ENCODE assay signal across 24 cellular contexts in genomic region chr22:29712119-29712518, GRCh38. TPM values are rescaled to one million over a fixed set of nuclear protein-coding genes. Genes with fewer than 3 reads are reported as not detected.
DNase-seq lines count a peak whose midpoint lies in the region; ATAC-seq, FAIRE-seq and TF ChIP-seq lines count a peak whose summit lies in the region.
"Had no signal": no experiment of that assay in that cellular context is flagged by ENCODE, and none has a peak within 500 bp of the region (broad histone marks: within the 10 kb centered on the region; RNA-seq: fewer than 3 reads in every experiment).

No MANE protein-coding gene starts in this region.

- H3K23ac ChIP-seq in H1 (ENCODE audit: insufficient read length) = no peak overlapping the region
- H3K23ac ChIP-seq in neuronal stem cell (ENCODE audit: low read depth, low read length, poor library complexity) = no peak overlapping the region

- H2BK12ac ChIP-seq in H1 (ENCODE audit: low read depth, low read length) (no peak overlapping the region), neuronal stem cell (ENCODE audit: low read length) (no peak overlapping the region)

- H3K18ac ChIP-seq in H1 (ENCODE audit: extremely low read depth, low read length) = no peak overlapping the region
- peak overlapping the region; percentile 24 for H3K18ac ChIP-seq in neuronal stem cell (ENCODE audit: low read length)

- no peak overlapping the region for H2BK5ac ChIP-seq in H1 (ENCODE audit: low read depth, low read length)
- no peak overlapping the region for H2BK5ac ChIP-seq in neuronal stem cell (ENCODE audit: low read length)

- POLR2A ChIA-PET in H1 (lab: Charles Lee; ENCODE audit: partially characterized antibody) = interaction anchor here (1.1 kb wide), 1 partner anchor 527 kb away, joined by 3 read pairs; no protein-coding TSS in a partner anchor

- DNase-seq in DMS53 (lab: John Stamatoyannopoulos, UW) (peak; percentile 2), DMS53 treated with DMSO at 0.1 percent for 48 hours (lab: John Stamatoyannopoulos, UW; ENCODE audit: unreplicated experiment) (no peak), NCI-H69 (lab: John Stamatoyannopoulos, UW) (peak; percentile 82), H1 (ENCODE audit: low read depth in 1 of 2, low spot score in 2 of 2) (no peak), neuronal stem cell (ENCODE audit: low spot score) (no peak), Ammon's horn (ENCODE audit: low spot score) (no peak)
- DNase-seq: BE2C; Calu3; CD4-positive, alpha-beta T cell; CD8-positive, alpha-beta memory T cell; DMS79; EL; GDM1 had no signal

- no peak overlapping the region for H4K5ac ChIP-seq in H1 (ENCODE audit: insufficient read length, low read depth, low read length)

- no peak overlapping the region for H2BK120ac ChIP-seq in H1 (replicated peaks; ENCODE audit: low read depth, low read length)
- no peak overlapping the region for H2BK120ac ChIP-seq in neuronal stem cell (ENCODE audit: low read depth, low read length)

- no peak for TF ChIP-seq CTCF in H1 (IDR thresholded peaks at IDR 0.05; ENCODE audit: control extremely low read depth in 1 of 3, insufficient read depth in 1 of 3, low read depth in 1 of 3, low read length in 3 of 3)

- CTCF ChIA-PET in H1 (lab: Charles Lee; ENCODE audit: partially characterized antibody) = interaction anchor here (1.0 to 2.3 kb wide), 4 partner anchors 11 to 86 kb away, joined by 3 to 10 read pairs (median 4); no protein-coding TSS in a partner anchor

- H3K9ac ChIP-seq in H1 (replicated peaks in 1 of 4; ENCODE audit: extremely low read depth in 1 of 4, low read depth in 3 of 4, low read length in 3 of 4) (no peak overlapping the region), neuronal stem cell (ENCODE audit: low read depth, low read length, poor library complexity) (no peak overlapping the region)
- H3K9ac ChIP-seq: BLaER1 treated with 17β-estradiol and CSF1 and Interleukin-3, amounts not matched to agents 10 nM and 100 nM had no signal

- H3K36me3 ChIP-seq in H1 (ENCODE audit: control insufficient read depth in 2 of 4, insufficient read depth in 4 of 4, low read length in 3 of 4) (no peaks in the 10 kb centered on the region), neuronal stem cell (replicated peaks in 1 of 2; ENCODE audit: control insufficient read depth in 2 of 2, insufficient read depth in 2 of 2, low read length in 2 of 2) (no peaks in the 10 kb centered on the region)
- H3K36me3 ChIP-seq: BE2C; BLaER1 treated with 17β-estradiol and CSF1 and Interleukin-3, amounts not matched to agents 10 nM and 100 nM; HAP-1 had no signal

- no peak overlapping the region for H3K4me3 ChIP-seq in H1 (ENCODE audit: extremely low read depth in 1 of 4, insufficient read depth in 2 of 4, low read depth in 3 of 4, low read length in 4 of 4)
- no peak overlapping the region for H3K4me3 ChIP-seq in neuronal stem cell (ENCODE audit: low read length in 2 of 2)
- H3K4me3 ChIP-seq: BLaER1 treated with 17β-estradiol and CSF1 and Interleukin-3, amounts not matched to agents 10 nM and 100 nM; GM12878; GM23338; HAP-1 had no signal

- H3K4me1 ChIP-seq in H1 (replicated peaks in 1 of 4; ENCODE audit: control insufficient read depth in 3 of 4, insufficient read depth in 4 of 4, low read length in 3 of 4) (no peaks in the 10 kb centered on the region), neuronal stem cell (ENCODE audit: control insufficient read depth in 2 of 2, insufficient read depth in 1 of 2, low read depth in 1 of 2, low read length in 2 of 2) (peaks cover 0 to 6% of the 10 kb centered on the region in 2 donors)
- H3K4me1 ChIP-seq: HAP-1 had no signal

- no peak for TF ChIP-seq RAD21 in H1 (IDR thresholded peaks at IDR 0.05 in 1 of 2, conservative IDR thresholded peaks at IDR 0.05 in 1 of 2; ENCODE audit: low read depth in 2 of 2, low read length in 2 of 2)

- H2BK20ac ChIP-seq in H1 (ENCODE audit: low read length) = no peak overlapping the region

- H3K4ac ChIP-seq in H1 (replicated peaks; ENCODE audit: insufficient read length, low read depth, low read length) = no peak overlapping the region
- no peak overlapping the region for H3K4ac ChIP-seq in neuronal stem cell (ENCODE audit: low read length)

- H4K8ac ChIP-seq in H1 (ENCODE audit: extremely low read depth, insufficient read depth, low read length) (no peak overlapping the region), neuronal stem cell (ENCODE audit: low read depth, low read length) (no peak overlapping the region)

- ATAC-seq in SK-N-SH treated with all-trans-retinoic acid at 6 μM for 48 hours (no peak), GM19467 (IDR thresholded peaks at IDR 0.05; ENCODE audit: unreplicated experiment) (no peak)
- ATAC-seq: GM12878, GM23338 had no signal

- H3K79me2 ChIP-seq in H1 (ENCODE audit: control insufficient read depth in 1 of 2, insufficient read depth in 2 of 2, low read length in 2 of 2) = no peaks in the 10 kb centered on the region

- WGBS in H1 (ENCODE audit: extremely low coverage in 1 of 2, insufficient coverage in 1 of 2, insufficient read length in 1 of 2, insufficient replicate concordance in 2 of 2, low coverage in 1 of 2, low lambda C conversion rate in 2 of 2, missing lambda C conversion rate in 1 of 2), 2 experiments = 81% methylated on average over 2 of the region's 2 CpGs; no CpG with 5 or more reads in 1 of the 2 experiments
- WGBS in neuronal stem cell (ENCODE audit: extremely low coverage in 2 of 2, insufficient read length in 2 of 2, insufficient replicate concordance in 1 of 2), 2 donors = no CpG with 5 or more reads among the region's 2 CpGs

- H3K14ac ChIP-seq in H1 (ENCODE audit: insufficient read length) (no peak overlapping the region), neuronal stem cell (ENCODE audit: low read length) (no peak overlapping the region)

- H3K79me1 ChIP-seq in H1 (ENCODE audit: low read depth, low read length) = no peaks in the 10 kb centered on the region; the same call in 1 of the 2 replicates
- peaks cover 2% of the 10 kb centered on the region for H3K79me1 ChIP-seq in neuronal stem cell (ENCODE audit: low read depth, low read length)

- H2AFZ ChIP-seq in H1 (ENCODE audit: low read length) (no peak overlapping the region), neuronal stem cell (ENCODE audit: low read length) (no peak overlapping the region)
- H2AFZ ChIP-seq: GM23338 had no signal

- no peak overlapping the region for H3K4me2 ChIP-seq in H1 (ENCODE audit: insufficient read depth in 1 of 2, low read depth in 2 of 2, low read length in 2 of 2)
- H3K4me2 ChIP-seq in neuronal stem cell (ENCODE audit: insufficient read depth, low read length, poor library complexity, severe bottlenecking) = no peak overlapping the region
- H3K4me2 ChIP-seq: BLaER1 treated with 17β-estradiol and CSF1 and Interleukin-3, amounts not matched to agents 10 nM and 100 nM; GM23338 had no signal

- H3K27me3 ChIP-seq in H1 (replicated peaks in 1 of 4; ENCODE audit: control insufficient read depth in 3 of 4, extremely low read depth in 1 of 4, insufficient read depth in 3 of 4, low read length in 3 of 4) = peaks cover 0 to 2% (median 0%) of the 10 kb centered on the region in 4 experiments; a peak in 2 of 7 replicates
- peaks cover 0 to 57% (median 5%) of the 10 kb centered on the region in 3 experiments for H3K27me3 ChIP-seq in neuronal stem cell (ENCODE audit: control insufficient read depth in 3 of 3, insufficient read depth in 3 of 3, low read depth in 1 of 3, low read length in 3 of 3)
- H3K27me3 ChIP-seq: BE2C had no signal

- no peak for FAIRE-seq in H1 (lab: Jason Lieb, UNC)
- FAIRE-seq: A204.1, GM12878, GM19239, H54 had no signal

- H3K23me2 ChIP-seq in H1 (ENCODE audit: low read depth, low read length) = no peaks in the 10 kb centered on the region

- H4K20me1 ChIP-seq in H1 (replicated peaks in 1 of 2; ENCODE audit: control insufficient read depth in 1 of 2, insufficient read depth in 2 of 2, low read length in 2 of 2) = peaks cover 0 to 2% of the 10 kb centered on the region in 2 experiments

- H3K27ac ChIP-seq in H1 (ENCODE audit: low read depth, low read length) = no peak overlapping the region
- no peak overlapping the region for H3K27ac ChIP-seq in neuronal stem cell (replicated peaks; ENCODE audit: low read length)
- H3K27ac ChIP-seq: 22Rv1; BLaER1 treated with 17β-estradiol and CSF1 and Interleukin-3, amounts not matched to agents 10 nM and 100 nM had no signal

- no peak for TF ChIP-seq EP300 in H1 (IDR thresholded peaks at IDR 0.05; ENCODE audit: borderline replicate concordance in 1 of 2, low read depth in 2 of 2, low read length in 2 of 2)

- H2BK15ac ChIP-seq in H1 (ENCODE audit: low read length) (no peak overlapping the region), neuronal stem cell (ENCODE audit: low read length) (no peak overlapping the region)

- H3K56ac ChIP-seq in H1 (replicated peaks; ENCODE audit: insufficient read length, low read depth, low read length) = no peak overlapping the region

- no peak for TF ChIP-seq POLR2A in H1 (IDR thresholded peaks at IDR 0.05; ENCODE audit: control extremely low read depth in 1 of 2, low read depth in 2 of 2, low read length in 2 of 2)

- H3K9me3 ChIP-seq in H1 (ENCODE audit: insufficient read depth in 2 of 2, low read depth in 1 of 2, low read length in 1 of 2) (no peaks in the 10 kb centered on the region), neuronal stem cell (replicated peaks in 1 of 2; ENCODE audit: control insufficient read depth in 2 of 2, insufficient read depth in 1 of 2, low read depth in 1 of 2, low read length in 2 of 2) (peaks cover 0 to 2% of the 10 kb centered on the region in 2 donors)
- H3K9me3 ChIP-seq: BE2C; BLaER1 treated with 17β-estradiol and CSF1 and Interleukin-3, amounts not matched to agents 10 nM and 100 nM; HAP-1 had no signal

- H2AK5ac ChIP-seq in H1 (ENCODE audit: low read depth, low read length) = no peak overlapping the region
- H2AK5ac ChIP-seq in neuronal stem cell (ENCODE audit: low read depth, low read length) = peak overlapping the region; percentile 61

- H4K91ac ChIP-seq in H1 (replicated peaks; ENCODE audit: insufficient read length, low read length) (no peak overlapping the region), neuronal stem cell (ENCODE audit: low read depth, low read length, poor library complexity) (no peak overlapping the region)

RNA-seq across cellular contexts. Expression of gene CABP7, which starts 7.7 kb away (rescaled TPM):
- 0.20 and 0.34 TPM in 2 replicates for total RNA-seq in H1 (2021; fragmentation: NEBNext Ultra II Directional; extraction: Animal tissue kit (Norgen Biotek cat#: 25700))
- 0.36 and 1.0 TPM in 2 replicates for polyA plus RNA-seq in H1 (2011; rRNA removed)
- 0.92 TPM for polyA plus RNA-seq in H1 (2011; cell fraction: cytosol; rRNA removed)
- 1.5 TPM for polyA plus RNA-seq in H1 (2011; cell fraction: nucleus; rRNA removed)
- polyA plus RNA-seq in H1 (2012, experiment 1 of 2) = 0.41 to 0.54 TPM (median 0.45 TPM) in 4 replicates
- 0.33 TPM for polyA plus RNA-seq in H1 (2012, experiment 2 of 2)
- polyA plus RNA-seq in H1 (2013, experiment 1 of 2) = 0.06 TPM
- polyA plus RNA-seq in H1 (2013, experiment 2 of 2) = 0.09 TPM
- 0.10 and 0.60 TPM in 2 replicates for polyA minus RNA-seq in H1 (2011; rRNA and poly(A)+ RNA removed)
- polyA minus RNA-seq in H1 (2011; cell fraction: cytosol; rRNA and poly(A)+ RNA removed) = 0.51 TPM
- 0.50 TPM for polyA minus RNA-seq in H1 (2011; cell fraction: nucleus; rRNA and poly(A)+ RNA removed)
- 0.04 TPM for polyA plus RNA-seq in neuronal stem cell (2013, experiment 1 of 2)
- polyA plus RNA-seq in neuronal stem cell (2013, experiment 2 of 2) = 0.04 TPM
- total RNA-seq: Calu3 had no signal
- polyA plus RNA-seq: AG04450; CD8-positive, alpha-beta memory T cell had no signal

RNA-seq across cellular contexts. Expression of gene ZMAT5, which starts 54.7 kb away (rescaled TPM):
- total RNA-seq in H1 (2021; fragmentation: NEBNext Ultra II Directional; extraction: Animal tissue kit (Norgen Biotek cat#: 25700)) = 13.8 and 14.0 TPM in 2 replicates
- polyA plus RNA-seq in H1 (2011; rRNA removed) = 35.6 and 38.3 TPM in 2 replicates
- polyA plus RNA-seq in H1 (2011; cell fraction: cytosol; rRNA removed) = 26.0 TPM
- 22.7 TPM for polyA plus RNA-seq in H1 (2011; cell fraction: nucleus; rRNA removed)
- 8.0 to 18.7 TPM (median 17.5 TPM) in 4 replicates for polyA plus RNA-seq in H1 (2012, experiment 1 of 2)
- polyA plus RNA-seq in H1 (2012, experiment 2 of 2) = 28.9 TPM
- polyA plus RNA-seq in H1 (2013, experiment 1 of 2) = 14.2 TPM
- polyA plus RNA-seq in H1 (2013, experiment 2 of 2) = 13.4 TPM
- 5.7 and 8.4 TPM in 2 replicates for polyA minus RNA-seq in H1 (2011; rRNA and poly(A)+ RNA removed)
- polyA minus RNA-seq in H1 (2011; cell fraction: cytosol; rRNA and poly(A)+ RNA removed) = 3.3 TPM
- 6.4 TPM for polyA minus RNA-seq in H1 (2011; cell fraction: nucleus; rRNA and poly(A)+ RNA removed)
- 23.3 TPM for polyA plus RNA-seq in neuronal stem cell (2013, experiment 1 of 2)
- 23.0 TPM for polyA plus RNA-seq in neuronal stem cell (2013, experiment 2 of 2)

RNA-seq across cellular contexts. Expression of gene UQCR10, which starts 55.0 kb away (rescaled TPM):
- 102 and 106 TPM in 2 replicates for total RNA-seq in H1 (2021; fragmentation: NEBNext Ultra II Directional; extraction: Animal tissue kit (Norgen Biotek cat#: 25700))
- polyA plus RNA-seq in H1 (2011; rRNA removed) = 253 and 260 TPM in 2 replicates
- 192 TPM for polyA plus RNA-seq in H1 (2011; cell fraction: cytosol; rRNA removed)
- 141 TPM for polyA plus RNA-seq in H1 (2011; cell fraction: nucleus; rRNA removed)
- polyA plus RNA-seq in H1 (2012, experiment 1 of 2) = 152 to 189 TPM (median 187 TPM) in 4 replicates
- polyA plus RNA-seq in H1 (2012, experiment 2 of 2) = 132 TPM
- polyA plus RNA-seq in H1 (2013, experiment 1 of 2) = 123 TPM
- polyA plus RNA-seq in H1 (2013, experiment 2 of 2) = 125 TPM
- polyA minus RNA-seq in H1 (2011; rRNA and poly(A)+ RNA removed) = 52.2 and 80.8 TPM in 2 replicates
- 63.9 TPM for polyA minus RNA-seq in H1 (2011; cell fraction: cytosol; rRNA and poly(A)+ RNA removed)
- polyA minus RNA-seq in H1 (2011; cell fraction: nucleus; rRNA and poly(A)+ RNA removed) = 56.3 TPM
- polyA plus RNA-seq in neuronal stem cell (2013, experiment 1 of 2) = 169 TPM
- 171 TPM for polyA plus RNA-seq in neuronal stem cell (2013, experiment 2 of 2)

Comparison
In these comparisons a context has a peak if more than half of its experiments do, and no peak if none do; other contexts are left out.
1. DNase-seq: peak in DMS53 (single experiment) and NCI-H69 (single experiment); none in DMS53 treated with DMSO at 0.1 percent for 48 hours (single experiment), H1 (0 of 2), neuronal stem cell (single experiment) and Ammon's horn (single experiment).